1 cellular context compared by ENCODE assay signal in the genomic region with DNA sequence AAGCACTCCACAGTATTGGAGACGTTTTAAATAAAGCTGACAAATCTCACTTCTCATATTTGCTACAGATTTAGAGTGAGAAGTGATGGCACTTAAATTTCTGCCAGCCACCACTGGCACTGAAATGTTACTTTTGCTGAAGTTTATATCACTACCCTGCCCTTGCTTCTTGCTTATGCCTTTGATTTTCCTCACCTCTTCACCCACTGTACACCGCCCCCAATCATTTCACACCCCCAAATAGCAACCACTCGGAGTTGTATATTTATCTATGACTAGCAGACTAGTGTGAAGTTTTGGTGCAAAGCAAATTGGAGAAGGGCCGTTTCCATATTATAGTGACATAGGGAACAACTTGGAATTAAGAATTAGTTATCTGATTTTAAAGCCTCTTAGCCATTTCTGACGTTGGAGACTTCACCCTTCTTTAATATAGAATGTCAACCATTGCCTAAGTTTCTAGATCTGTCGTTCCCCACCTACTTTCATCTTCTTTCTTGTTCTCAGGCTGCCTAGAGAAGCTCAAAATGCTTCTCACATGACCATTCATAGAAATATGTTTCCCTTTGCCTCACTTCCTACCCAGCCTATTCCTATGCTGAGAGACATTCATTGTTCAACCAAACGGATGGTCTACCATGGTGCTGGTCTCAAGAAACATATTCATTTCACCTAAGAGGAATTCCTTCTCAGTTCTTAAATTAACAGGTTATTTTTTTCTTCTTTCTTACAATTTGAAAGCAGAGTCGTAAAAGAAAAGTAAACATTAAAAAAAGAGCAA.
TF ChIP-seq lines count a peak whose summit lies in the region.

No MANE protein-coding gene starts in this region.

TF ChIP-seq in HepG2, 621 proteins besides CTCF, POLR2A, EP300 and RAD21 (continued from another document):
- TF ChIP-seq, protein P1, sequence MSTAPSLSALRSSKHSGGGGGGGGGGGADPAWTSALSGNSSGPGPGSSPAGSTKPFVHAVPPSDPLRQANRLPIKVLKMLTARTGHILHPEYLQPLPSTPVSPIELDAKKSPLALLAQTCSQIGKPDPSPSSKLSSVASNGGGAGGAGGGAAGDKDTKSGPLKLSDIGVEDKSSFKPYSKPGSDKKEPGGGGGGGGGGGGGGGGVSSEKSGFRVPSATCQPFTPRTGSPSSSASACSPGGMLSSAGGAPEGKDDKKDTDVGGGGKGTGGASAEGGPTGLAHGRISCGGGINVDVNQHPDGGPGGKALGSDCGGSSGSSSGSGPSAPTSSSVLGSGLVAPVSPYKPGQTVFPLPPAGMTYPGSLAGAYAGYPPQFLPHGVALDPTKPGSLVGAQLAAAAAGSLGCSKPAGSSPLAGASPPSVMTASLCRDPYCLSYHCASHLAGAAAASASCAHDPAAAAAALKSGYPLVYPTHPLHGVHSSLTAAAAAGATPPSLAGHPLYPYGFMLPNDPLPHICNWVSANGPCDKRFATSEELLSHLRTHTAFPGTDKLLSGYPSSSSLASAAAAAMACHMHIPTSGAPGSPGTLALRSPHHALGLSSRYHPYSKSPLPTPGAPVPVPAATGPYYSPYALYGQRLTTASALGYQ (CRISPR knock-in tag; IDR thresholded peaks at IDR 0.05), result no peak
- TF ChIP-seq, protein P2, sequence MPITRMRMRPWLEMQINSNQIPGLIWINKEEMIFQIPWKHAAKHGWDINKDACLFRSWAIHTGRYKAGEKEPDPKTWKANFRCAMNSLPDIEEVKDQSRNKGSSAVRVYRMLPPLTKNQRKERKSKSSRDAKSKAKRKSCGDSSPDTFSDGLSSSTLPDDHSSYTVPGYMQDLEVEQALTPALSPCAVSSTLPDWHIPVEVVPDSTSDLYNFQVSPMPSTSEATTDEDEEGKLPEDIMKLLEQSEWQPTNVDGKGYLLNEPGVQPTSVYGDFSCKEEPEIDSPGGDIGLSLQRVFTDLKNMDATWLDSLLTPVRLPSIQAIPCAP (CRISPR knock-in tag; IDR thresholded peaks at IDR 0.05; ENCODE audit: low read depth), result no peak
- TF ChIP-seq NFE2 (CRISPR knock-in tag; IDR thresholded peaks at IDR 0.05), result no peak
